Comparison of ENCODE assay signal across 15 cellular contexts in genomic region chr1:6511461-6512244, GRCh38. TPM values are rescaled to one million over a fixed set of nuclear protein-coding genes. Genes with fewer than 3 reads are reported as not detected.
"Had no signal": no experiment of that assay in that cellular context is flagged by ENCODE, and none has a peak within 500 bp of the region (broad histone marks: within the 10 kb centered on the region; RNA-seq: fewer than 3 reads in every experiment).

No MANE protein-coding gene starts in this region.

- H3K27me3 ChIP-seq: adrenal gland, cardiac muscle cell, uterus had no signal

- H3K27ac ChIP-seq: adrenal gland, cardiac muscle cell, left ventricle myocardium inferior, uterus had no signal

- FAIRE-seq: keratinocyte had no signal

- H3K9me3 ChIP-seq: adrenal gland, left ventricle myocardium inferior, uterus had no signal

- H3K4me3 ChIP-seq: adrenal gland, cardiac muscle cell, left ventricle myocardium inferior, uterus had no signal

- H3K4me1 ChIP-seq: uterus had no signal

- H3K36me3 ChIP-seq: adrenal gland, cardiac muscle cell, left ventricle myocardium inferior, uterus had no signal

- DNase-seq: activated CD4-positive, alpha-beta T cell treated with anti-CD3 and anti-CD28 coated beads for 4 hours; activated CD8-positive, alpha-beta T cell treated with anti-CD3 and anti-CD28 coated beads for 36 hours; activated effector memory CD4-positive, alpha-beta T cell treated with Interleukin-2 at 50 U/mL for 16 hours; activated T-cell treated with anti-CD3 and anti-CD28 coated beads, Interleukin-2, amount 50 U/mL, for 4 hours; adrenal gland; left ventricle myocardium inferior; natural killer cell; stimulated activated CD4-positive, alpha-beta T cell treated with anti-CD3 and anti-CD28 coated beads, Interleukin-1b, Interleukin-23, amount 100 ng/mL, for 48 hours; uterus had no signal

RNA-seq across cellular contexts. Expression of gene TAS1R1, which starts 43.5 kb away (rescaled TPM):
- total RNA-seq: activated CD8-positive, alpha-beta T cell treated with anti-CD3 and anti-CD28 coated beads for 36 hours; activated T-cell treated with anti-CD3 and anti-CD28 coated beads, Interleukin-2, amount 50 U/mL, for 4 hours; cardiac muscle cell; esophagus mucosa; left ventricle myocardium inferior; natural killer cell; pulmonary artery endothelial cell; sciatic nerve; uterus had no signal
- polyA plus RNA-seq: keratinocyte, thymus had no signal
